ENCODE assay signal across 19 cellular contexts in the genomic region with DNA sequence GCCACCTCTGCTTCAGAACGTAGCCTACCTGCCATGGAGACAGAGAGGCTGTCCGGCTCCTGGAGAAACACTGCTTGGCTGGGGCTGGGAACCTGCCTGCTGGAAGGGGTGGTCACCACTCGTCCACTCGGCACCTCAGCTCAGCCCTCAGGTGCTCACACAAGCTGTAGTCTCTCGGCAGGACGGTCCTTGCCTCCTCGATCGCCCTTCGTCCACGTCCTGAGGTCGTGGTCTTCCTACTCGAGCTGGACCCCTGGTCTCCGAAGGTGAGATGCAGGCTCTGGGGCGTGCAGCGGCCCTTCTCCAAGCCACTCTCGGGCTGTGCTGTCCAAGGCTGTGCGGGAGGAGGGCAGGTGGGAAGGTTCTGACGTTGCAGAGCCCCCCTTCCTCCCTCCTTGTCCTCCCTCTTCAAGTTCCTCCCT. TPM values are rescaled to one million over a fixed set of nuclear protein-coding genes. Genes with fewer than 3 reads are reported as not detected.
DNase-seq lines count a peak whose midpoint lies in the region; ATAC-seq, FAIRE-seq and TF ChIP-seq lines count a peak whose summit lies in the region.
"Had no signal": no experiment of that assay in that cellular context is flagged by ENCODE, and none has a peak within 500 bp of the region (broad histone marks: within the 10 kb centered on the region; RNA-seq: fewer than 3 reads in every experiment).

Gene TBX10 (minus strand): TSS at position 326 of the 422 bp plus-strand sequence. CDS start 291 bp downstream, at position 35.

- ATAC-seq in left colon, result no peak

- no peaks in the 10 kb centered on the region for H3K27me3 Mint-ChIP-seq in activated naive CD4-positive, alpha-beta T cell treated with anti-CD3 and anti-CD28 coated beads, Interleukin-2, amount 50 U/mL, for 24 hours
- H3K27me3 Mint-ChIP-seq in CD14-positive monocyte (ENCODE audit: low read depth in 3 of 3), result peaks cover 2 to 11% (median 4%) of the 10 kb centered on the region in 3 donors

- H3K36me3 Mint-ChIP-seq in activated naive CD4-positive, alpha-beta T cell treated with anti-CD3 and anti-CD28 coated beads, Interleukin-2, amount 50 U/mL, for 24 hours, result no peaks in the 10 kb centered on the region
- H3K36me3 Mint-ChIP-seq in CD14-positive monocyte, result no peaks in the 10 kb centered on the region

- no peak for FAIRE-seq in small intestine (lab: Jason Lieb, UNC)

- no peaks in the 10 kb centered on the region for H3K9me3 ChIP-seq in small intestine (ENCODE audit: control insufficient read depth, low read depth)
- H3K9me3 ChIP-seq: HAP-1 had no signal

- no peak within 1 kb of the TSS for H3K4me3 Mint-ChIP-seq in activated naive CD4-positive, alpha-beta T cell treated with anti-CD3 and anti-CD28 coated beads, Interleukin-2, amount 50 U/mL, for 24 hours
- no peak within 1 kb of the TSS for H3K4me3 Mint-ChIP-seq in CD14-positive monocyte

- H3K4me1 Mint-ChIP-seq in activated naive CD4-positive, alpha-beta T cell treated with anti-CD3 and anti-CD28 coated beads, Interleukin-2, amount 50 U/mL, for 24 hours, result no peaks in the 10 kb centered on the region
- H3K4me1 Mint-ChIP-seq in CD14-positive monocyte, result peaks cover 9% of the 10 kb centered on the region

- no peaks in the 10 kb centered on the region for H3K9me3 Mint-ChIP-seq in activated naive CD4-positive, alpha-beta T cell treated with anti-CD3 and anti-CD28 coated beads, Interleukin-2, amount 50 U/mL, for 24 hours
- H3K9me3 Mint-ChIP-seq in CD14-positive monocyte, result peaks cover 3 to 15% (median 8%) of the 10 kb centered on the region in 7 donors

- H3K4me3 ChIP-seq in small intestine (ENCODE audit: low read depth in 1 of 2, low read length in 2 of 2), result no peak within 1 kb of the TSS
- H3K4me3 ChIP-seq: BLaER1 treated with 17β-estradiol and CSF1 and Interleukin-3, amounts not matched to agents 10 nM and 100 nM; HAP-1 had no signal

- H3K27me3 ChIP-seq in small intestine (ENCODE audit: control insufficient read depth in 2 of 2, insufficient read depth in 2 of 2, low read length in 2 of 2), result no peaks in the 10 kb centered on the region
- H3K27me3 ChIP-seq: BLaER1 treated with 17β-estradiol and CSF1 and Interleukin-3, amounts not matched to agents 10 nM and 100 nM had no signal

- WGBS in small intestine, 3 donors, result 81 to 85% (median 84%) methylated on average over 18 of the region's 18 CpGs

- H3K27ac ChIP-seq in VCaP (peak within 1 kb of the TSS; percentile 59; the same call in 1 of the 2 replicates), small intestine (ENCODE audit: low read depth in 1 of 2, low read length in 1 of 2) (no peak within 1 kb of the TSS)
- H3K27ac ChIP-seq: BLaER1 treated with 17β-estradiol and CSF1 and Interleukin-3, amounts not matched to agents 10 nM and 100 nM had no signal

- peak within 1 kb of the TSS; percentile 59 for H3K27ac Mint-ChIP-seq in activated naive CD4-positive, alpha-beta T cell treated with anti-CD3 and anti-CD28 coated beads, Interleukin-2, amount 50 U/mL, for 24 hours
- H3K27ac Mint-ChIP-seq in CD14-positive monocyte, result peak within 1 kb of the TSS in 1 of 7 donors; percentile 66

- DNase-seq in activated naive CD4-positive, alpha-beta T cell treated with anti-CD3 and anti-CD28 coated beads, Interleukin-2, amount 50 U/mL, for 16 hours, result no peak
- DNase-seq in left colon (no peak), small intestine (no peak), T1000 (lab: John Stamatoyannopoulos, UW) (no peak), CD14-positive monocyte (ENCODE audit: low spot score) (no peak), GM10266 (ENCODE audit: extremely low spot score) (no peak)
- DNase-seq: DMS 273 treated with DMSO at 0.1 percent for 48 hours, NCI-H1417 treated with DMSO at 0.1 percent for 48 hours, NCI-H2171, NCI-H446 treated with DMSO at 0.1 percent for 48 hours had no signal

- peaks cover 0 to 4% of the 10 kb centered on the region in 2 donors for H3K4me1 ChIP-seq in small intestine (ENCODE audit: control insufficient read depth in 2 of 2, insufficient read depth in 1 of 2, low read depth in 1 of 2, low read length in 1 of 2)
- H3K4me1 ChIP-seq: HAP-1 had no signal

- no peak for TF ChIP-seq CTCF in VCaP (conservative IDR thresholded peaks at IDR 0.05)
- no peak for TF ChIP-seq CTCF in CD14-positive monocyte (IDR thresholded peaks at IDR 0.05)
- no peak for TF ChIP-seq CTCF in GM10266 (IDR thresholded peaks at IDR 0.05; ENCODE audit: control insufficient read depth, insufficient read depth, low read depth, missing control alignments)

- intact Hi-C loops in left colon (cut with DNase I, micrococcal nuclease), result no loop called here
- intact Hi-C loops in CD14-positive monocyte (cut with micrococcal nuclease), result no loop called here

- no peaks in the 10 kb centered on the region for H3K36me3 ChIP-seq in small intestine (ENCODE audit: control insufficient read depth in 2 of 2, insufficient read depth in 2 of 2, low read length in 2 of 2)
- H3K36me3 ChIP-seq: BLaER1 treated with 17β-estradiol and CSF1 and Interleukin-3, amounts not matched to agents 10 nM and 100 nM; HAP-1 had no signal

RNA-seq across cellular contexts. Expression of gene TBX10, which starts in this region (rescaled TPM):
- total RNA-seq in left colon, result 10 to 100 TPM; 12.9 to 27.1 TPM
- polyA plus RNA-seq in small intestine, result 10 to 100 TPM; 14.4 to 69.4 (median 41.4) TPM
- not detected for polyA plus RNA-seq in CD14-positive monocyte
- total RNA-seq: A172, Daoy, HT1080, PC-3, SK-MEL-5 had no signal

Comparison
In these comparisons a context has a peak if more than half of its experiments do, and no peak if none do; other contexts are left out.
1. RNA of gene TBX10 (polyA plus RNA-seq): 14.4 to 69.4 TPM in small intestine; not detected in CD14-positive monocyte; every median in the first group is over 10 times any median in the second.